1 cellular context compared by ENCODE assay signal in the genomic region with DNA sequence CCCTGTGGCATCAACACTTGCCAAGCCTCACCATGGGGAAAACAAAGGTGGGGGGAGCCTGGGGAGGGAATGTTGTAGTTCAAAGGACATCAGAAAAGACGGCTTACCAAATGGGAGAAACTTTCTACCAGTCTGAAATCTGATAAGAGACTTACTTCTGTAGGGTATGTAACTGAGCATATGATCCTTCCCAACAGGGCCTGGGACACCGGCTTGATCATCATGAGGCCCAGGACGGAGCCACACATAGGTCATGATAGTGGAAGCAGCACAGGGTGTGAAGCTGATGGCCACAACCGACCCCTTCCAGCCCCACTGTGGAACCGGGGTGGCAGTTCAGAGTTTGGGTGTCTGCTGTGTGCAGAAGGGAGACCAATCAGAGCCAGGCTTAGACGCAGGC.
TF ChIP-seq lines count a peak whose summit lies in the region.

No MANE protein-coding gene starts in this region.

TF ChIP-seq in A549, 52 proteins besides CTCF, POLR2A, EP300 and RAD21 (continued from another document):
- TF ChIP-seq, protein P1, sequence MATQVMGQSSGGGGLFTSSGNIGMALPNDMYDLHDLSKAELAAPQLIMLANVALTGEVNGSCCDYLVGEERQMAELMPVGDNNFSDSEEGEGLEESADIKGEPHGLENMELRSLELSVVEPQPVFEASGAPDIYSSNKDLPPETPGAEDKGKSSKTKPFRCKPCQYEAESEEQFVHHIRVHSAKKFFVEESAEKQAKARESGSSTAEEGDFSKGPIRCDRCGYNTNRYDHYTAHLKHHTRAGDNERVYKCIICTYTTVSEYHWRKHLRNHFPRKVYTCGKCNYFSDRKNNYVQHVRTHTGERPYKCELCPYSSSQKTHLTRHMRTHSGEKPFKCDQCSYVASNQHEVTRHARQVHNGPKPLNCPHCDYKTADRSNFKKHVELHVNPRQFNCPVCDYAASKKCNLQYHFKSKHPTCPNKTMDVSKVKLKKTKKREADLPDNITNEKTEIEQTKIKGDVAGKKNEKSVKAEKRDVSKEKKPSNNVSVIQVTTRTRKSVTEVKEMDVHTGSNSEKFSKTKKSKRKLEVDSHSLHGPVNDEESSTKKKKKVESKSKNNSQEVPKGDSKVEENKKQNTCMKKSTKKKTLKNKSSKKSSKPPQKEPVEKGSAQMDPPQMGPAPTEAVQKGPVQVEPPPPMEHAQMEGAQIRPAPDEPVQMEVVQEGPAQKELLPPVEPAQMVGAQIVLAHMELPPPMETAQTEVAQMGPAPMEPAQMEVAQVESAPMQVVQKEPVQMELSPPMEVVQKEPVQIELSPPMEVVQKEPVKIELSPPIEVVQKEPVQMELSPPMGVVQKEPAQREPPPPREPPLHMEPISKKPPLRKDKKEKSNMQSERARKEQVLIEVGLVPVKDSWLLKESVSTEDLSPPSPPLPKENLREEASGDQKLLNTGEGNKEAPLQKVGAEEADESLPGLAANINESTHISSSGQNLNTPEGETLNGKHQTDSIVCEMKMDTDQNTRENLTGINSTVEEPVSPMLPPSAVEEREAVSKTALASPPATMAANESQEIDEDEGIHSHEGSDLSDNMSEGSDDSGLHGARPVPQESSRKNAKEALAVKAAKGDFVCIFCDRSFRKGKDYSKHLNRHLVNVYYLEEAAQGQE (IDR thresholded peaks at IDR 0.05) = no peak
- TF ChIP-seq, protein P2, sequence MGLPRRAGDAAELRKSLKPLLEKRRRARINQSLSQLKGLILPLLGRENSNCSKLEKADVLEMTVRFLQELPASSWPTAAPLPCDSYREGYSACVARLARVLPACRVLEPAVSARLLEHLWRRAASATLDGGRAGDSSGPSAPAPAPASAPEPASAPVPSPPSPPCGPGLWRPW (IDR thresholded peaks at IDR 0.05) = no peak
- no peak for TF ChIP-seq HOXB13 (CRISPR knock-in tag; IDR thresholded peaks at IDR 0.05; ENCODE audit: low read depth)
- TF ChIP-seq MYC (IDR thresholded peaks at IDR 0.05; ENCODE audit: borderline replicate concordance, low read length) = no peak
- no peak for TF ChIP-seq HDAC2 (IDR thresholded peaks at IDR 0.05)
- TF ChIP-seq KDM1A (IDR thresholded peaks at IDR 0.05; ENCODE audit: low read depth) = no peak
- TF ChIP-seq FOSL2 (IDR thresholded peaks at IDR 0.05) = no peak
- no peak for TF ChIP-seq FOSL2 (CRISPR knock-in tag; IDR thresholded peaks at IDR 0.05)
- TF ChIP-seq, protein P3, sequence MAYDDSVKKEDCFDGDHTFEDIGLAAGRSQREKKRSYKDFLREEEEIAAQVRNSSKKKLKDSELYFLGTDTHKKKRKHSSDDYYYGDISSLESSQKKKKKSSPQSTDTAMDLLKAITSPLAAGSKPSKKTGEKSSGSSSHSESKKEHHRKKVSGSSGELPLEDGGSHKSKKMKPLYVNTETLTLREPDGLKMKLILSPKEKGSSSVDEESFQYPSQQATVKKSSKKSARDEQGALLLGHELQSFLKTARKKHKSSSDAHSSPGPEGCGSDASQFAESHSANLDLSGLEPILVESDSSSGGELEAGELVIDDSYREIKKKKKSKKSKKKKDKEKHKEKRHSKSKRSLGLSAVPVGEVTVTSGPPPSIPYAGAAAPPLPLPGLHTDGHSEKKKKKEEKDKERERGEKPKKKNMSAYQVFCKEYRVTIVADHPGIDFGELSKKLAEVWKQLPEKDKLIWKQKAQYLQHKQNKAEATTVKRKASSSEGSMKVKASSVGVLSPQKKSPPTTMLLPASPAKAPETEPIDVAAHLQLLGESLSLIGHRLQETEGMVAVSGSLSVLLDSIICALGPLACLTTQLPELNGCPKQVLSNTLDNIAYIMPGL (CRISPR knock-in tag; IDR thresholded peaks at IDR 0.05; ENCODE audit: borderline replicate concordance) = no peak
- TF ChIP-seq EHF (CRISPR knock-in tag; IDR thresholded peaks at IDR 0.05) = no peak
- no peak for TF ChIP-seq NFE2L2 (conservative IDR thresholded peaks at IDR 0.05; ENCODE audit: low read length)
- no peak for TF ChIP-seq ELK1 (IDR thresholded peaks at IDR 0.05; ENCODE audit: low read depth, low read length)
TF ChIP-seq in A549: peak in this region for 0.
